ENCODE assay signal across 13 cellular contexts in genomic region chr3:130059162-130059561, GRCh38. TPM values are rescaled to one million over a fixed set of nuclear protein-coding genes. Genes with fewer than 3 reads are reported as not detected.
DNase-seq lines count a peak whose midpoint lies in the region; ATAC-seq and TF ChIP-seq lines count a peak whose summit lies in the region.
"Not testable (repeated sequence)": the region's sequence is repeated elsewhere in the genome, so short reads cannot be mapped to it uniquely, and the experiment has no call there.
"Had no signal": no experiment of that assay in that cellular context is flagged by ENCODE, and none has a peak within 500 bp of the region (broad histone marks: within the 10 kb centered on the region; RNA-seq: fewer than 3 reads in every experiment).

No MANE protein-coding gene starts in this region.

- H3K27me3 ChIP-seq in HUES64 (ENCODE audit: insufficient read depth, low read length); mammary epithelial cell (ENCODE audit: insufficient read depth, low read length); gastroesophageal sphincter; mesendoderm (ENCODE audit: insufficient read depth, low read length, poor library complexity); uterus: not testable (repeated sequence)

- not testable (repeated sequence) for H3K23ac ChIP-seq in mesendoderm (ENCODE audit: low read length)

- not testable (repeated sequence) for BruUV-seq in mammary epithelial cell (replicated peaks; lab: Mats Ljungman, UMichigan)

- not testable (repeated sequence) for TF ChIP-seq POLR2A in gastroesophageal sphincter (IDR thresholded peaks at IDR 0.05); uterus (IDR thresholded peaks at IDR 0.05)

- H3K4me2 ChIP-seq in mammary epithelial cell (ENCODE audit: insufficient read depth, low read depth, low read length); mesendoderm (ENCODE audit: low read length): not testable (repeated sequence)

- H3K36me3 ChIP-seq in HUES64 (ENCODE audit: insufficient read depth, low read length); mammary epithelial cell (ENCODE audit: insufficient read depth, low read length); gastroesophageal sphincter; mesendoderm (ENCODE audit: control insufficient read depth, insufficient read depth, low read length); uterus: not testable (repeated sequence)

- H3K27me3 Mint-ChIP-seq in HFFc6 (ENCODE audit: insufficient read depth): not testable (repeated sequence)

- H3K18ac ChIP-seq in mesendoderm (ENCODE audit: low read length): not testable (repeated sequence)

- CTCF ChIA-PET in mammary epithelial cell (lab: Charles Lee; ENCODE audit: low non-redundant PET): not testable (repeated sequence)

- H4K8ac ChIP-seq in mesendoderm (ENCODE audit: low read depth, low read length): not testable (repeated sequence)

- peaks cover 50% of the 10 kb centered on the region for H3K4me1 Mint-ChIP-seq in HFFc6 (ENCODE audit: low read depth)

- H3K4me1 ChIP-seq in HUES64 (ENCODE audit: insufficient read depth, low read length); mammary epithelial cell (ENCODE audit: insufficient read depth, low read length); gastroesophageal sphincter; mesendoderm (ENCODE audit: control insufficient read depth, low read depth, low read length); uterus: not testable (repeated sequence)

- not testable (repeated sequence) for H2BK120ac ChIP-seq in mesendoderm (ENCODE audit: low read depth, low read length)

- intact Hi-C loops in mammary epithelial cell (cut with micrococcal nuclease); uterus (cut with DNase I; ENCODE audit: low total_unique reads): not testable (repeated sequence)

- peak overlapping the region; percentile 13; the same call in 1 of the 2 replicates for H3K4me3 ChIP-seq in HUES64 (ENCODE audit: low read length)
- H3K4me3 ChIP-seq in mammary epithelial cell (replicated peaks in 1 of 3; ENCODE audit: insufficient read depth in 1 of 3, low read depth in 2 of 3, low read length in 3 of 3); gastroesophageal sphincter; mesendoderm (ENCODE audit: low read length); uterus: not testable (repeated sequence)

- not testable (repeated sequence) for H3K79me1 ChIP-seq in mesendoderm (ENCODE audit: low read length)

- dilution Hi-C loops in mammary epithelial cell (cut with HindIII; ENCODE audit: low sequenced_read_pairs): not testable (repeated sequence)

- in situ Hi-C loops in mammary epithelial cell (cut with MboI; ENCODE audit: low sequenced_read_pairs in 2 of 2): not testable (repeated sequence)

- H3K9ac ChIP-seq in HUES64 (ENCODE audit: low read depth, low read length); mammary epithelial cell (ENCODE audit: insufficient read depth, low read length): not testable (repeated sequence)
- H3K9ac ChIP-seq in mesendoderm (ENCODE audit: low read length): peak overlapping the region; percentile 55

- H2AK5ac ChIP-seq in mesendoderm (ENCODE audit: low read length): not testable (repeated sequence)

- H3K36me3 Mint-ChIP-seq in HFFc6 (ENCODE audit: low read depth): not testable (repeated sequence)

- H3K27ac ChIP-seq in HUES64 (ENCODE audit: low read depth, low read length) (0 out of 2 replicates have a peak overlapping the region, but pooled peaks have one; percentile 13), gastroesophageal sphincter (peak overlapping the region in 3 of 4 donors; percentile 43 to 78 (median 64)), mesendoderm (ENCODE audit: low read depth, low read length) (peak overlapping the region; percentile 38), uterus (peak overlapping the region; percentile 37 to 75)
- not testable (repeated sequence) for H3K27ac ChIP-seq in mammary epithelial cell (ENCODE audit: insufficient read depth, low read depth, low read length)

- H3K4me3 Mint-ChIP-seq in HFFc6: peak overlapping the region; percentile 5; the same call in 1 of the 2 replicates

- TF ChIP-seq EP300 in gastroesophageal sphincter (IDR thresholded peaks at IDR 0.05): not testable (repeated sequence)

- not testable (repeated sequence) for H3K9me3 Mint-ChIP-seq in HFFc6

- H2AFZ ChIP-seq in mammary epithelial cell (ENCODE audit: low read depth, low read length): peak overlapping the region; percentile 69

- not testable (repeated sequence) for TF ChIP-seq CTCF in HFFc6 (IDR thresholded peaks at IDR 0.05); mammary epithelial cell (conservative IDR thresholded peaks at IDR 0.05 in 1 of 2, IDR thresholded peaks at IDR 0.05 in 1 of 2; ENCODE audit: extremely low read depth in 1 of 2, insufficient read depth in 1 of 2, low read depth in 1 of 2, low read length in 2 of 2); gastroesophageal sphincter (IDR thresholded peaks at IDR 0.05); uterus (IDR thresholded peaks at IDR 0.05)

- H3K4ac ChIP-seq in mesendoderm (ENCODE audit: low read depth, low read length): peak overlapping the region; percentile 4

- 32% methylated on average over 1 of the region's 1 CpG for WGBS in HUES64
- WGBS in mammary epithelial cell (ENCODE audit: low coverage, missing lambda C conversion rate): 100% methylated on average over 1 of the region's 1 CpG
- no CpG with 5 or more reads among the region's 1 CpG for WGBS in gastroesophageal sphincter (ENCODE audit: low coverage in 1 of 2), 2 donors
- no CpG with 5 or more reads among the region's 1 CpG for WGBS in mesendoderm (ENCODE audit: extremely low coverage, insufficient coverage, low lambda C conversion rate)

- not testable (repeated sequence) for H4K20me1 ChIP-seq in mammary epithelial cell (ENCODE audit: insufficient read depth, low read length)

- H3K27ac Mint-ChIP-seq in HFFc6: peak overlapping the region; percentile 82

- not testable (repeated sequence) for H3K79me2 ChIP-seq in mammary epithelial cell (ENCODE audit: insufficient read depth, low read length); mesendoderm (ENCODE audit: control insufficient read depth, insufficient read depth, low read length)

- H3K9me3 ChIP-seq in HUES64 (ENCODE audit: insufficient read depth, low read depth, low read length); mammary epithelial cell (replicated peaks; ENCODE audit: insufficient read depth, low read length); gastroesophageal sphincter; uterus: not testable (repeated sequence)

- H2BK15ac ChIP-seq in mesendoderm (replicated peaks; ENCODE audit: low read depth): not testable (repeated sequence)

- peak overlapping the region; percentile 54 for H3K56ac ChIP-seq in mesendoderm (ENCODE audit: low read length)

- H2BK5ac ChIP-seq in mesendoderm (ENCODE audit: low read length): not testable (repeated sequence)

- DNase-seq in ELF-1 (ENCODE audit: low read depth, low spot score): peak; percentile 49
- DNase-seq in HFFc6, mammary epithelial cell, uterus: not testable (repeated sequence)
- peak; percentile 6 for DNase-seq in amniotic epithelial cell (ENCODE audit: low read depth)
- peak; percentile 87 for DNase-seq in mesendoderm

- H4K5ac ChIP-seq in mesendoderm (ENCODE audit: low read length): not testable (repeated sequence)

- not testable (repeated sequence) for ATAC-seq in gastroesophageal sphincter

RNA-seq across cellular contexts. Expression of gene ALG1L2, which starts 22.5 kb away (rescaled TPM):
- total RNA-seq in HFFc6 (2021; fragmentation: NEBNext Ultra II Directional; extraction: Animal tissue kit (Norgen Biotek cat#: 25700)): under 1 TPM in 4 of 6 experiments, not detected in 2; 0.32 to 0.85 (median 0.46) TPM
- polyA plus RNA-seq in HUES64 (2013, experiment 1 of 2): 0.40 TPM
- polyA plus RNA-seq in HUES64 (2013, experiment 2 of 2): not detected
- total RNA-seq in mammary epithelial cell (under 1 TPM in 1 of 2 donors, not detected in 1; 0.78 TPM), gastroesophageal sphincter (not detected), uterus (1 to 10 TPM in 1 of 4 donors, not detected in 3; 4.0 TPM)
- polyA plus RNA-seq in mammary epithelial cell: not detected
- polyA minus RNA-seq in mammary epithelial cell: not detected
- 0.17 TPM for polyA plus RNA-seq in mesendoderm (2013, experiment 1 of 2)
- polyA plus RNA-seq in mesendoderm (2013, experiment 2 of 2): 0.14 TPM
- total RNA-seq: A172, A673, G401 had no signal
- polyA plus RNA-seq: BJ; CD4-positive, alpha-beta memory T cell had no signal
